Comparison of ENCODE assay signal across 20 cellular contexts in the genomic region with DNA sequence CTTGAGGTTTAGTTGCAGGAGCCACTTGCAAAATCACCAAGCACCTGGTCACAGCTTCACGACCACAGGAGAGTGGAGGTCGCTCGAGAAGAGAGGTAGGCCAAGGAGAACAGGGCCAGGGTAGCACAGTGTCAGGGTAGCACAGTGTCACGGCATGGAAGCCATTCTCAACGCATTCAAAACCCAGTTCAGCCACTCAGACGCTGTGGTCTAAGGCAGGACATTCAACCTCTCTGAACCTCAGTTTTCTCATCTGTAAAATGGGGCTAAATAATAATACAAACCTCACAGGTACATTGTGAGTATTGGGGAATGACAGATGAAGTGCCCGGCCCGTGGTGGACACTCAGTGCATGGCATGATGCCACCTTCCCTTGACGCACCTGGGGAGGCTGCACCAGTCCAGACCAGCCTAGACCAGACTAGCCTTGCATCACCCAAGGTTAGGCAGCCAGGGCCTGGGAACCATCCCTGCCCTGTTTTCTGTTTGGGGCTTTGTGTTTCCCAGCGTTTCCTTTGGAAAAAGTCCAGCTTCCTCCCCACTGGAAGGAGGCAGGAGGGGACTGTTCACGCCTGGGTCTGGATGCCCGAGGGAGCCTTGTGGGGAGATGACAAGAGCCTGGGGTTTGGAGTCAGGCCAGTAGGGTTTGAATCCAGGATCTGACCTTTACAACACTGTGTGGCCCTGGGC. TPM values are rescaled to one million over a fixed set of nuclear protein-coding genes. Genes with fewer than 3 reads are reported as not detected.
"Had no signal": no experiment of that assay in that cellular context is flagged by ENCODE, and none has a peak within 500 bp of the region (broad histone marks: within the 10 kb centered on the region; RNA-seq: fewer than 3 reads in every experiment).

No MANE protein-coding gene starts in this region.

- DNase-seq: activated CD4-positive, CD25-positive, alpha-beta regulatory T cell treated with anti-CD3 and anti-CD28 coated beads, Interleukin-2, amount 50 U/mL, for 72 hours; activated naive CD4-positive, alpha-beta T cell treated with anti-CD3 and anti-CD28 coated beads, Interleukin-2, amount 10 ng/mL, durations not matched to agents 7 days and 5 days; activated T-cell treated with anti-CD3 and anti-CD28 coated beads for 4 hours; endodermal cell; erythroblast; left lung; mesenchymal stem cell; natural killer cell; retina; small intestine; stimulated activated CD4-positive, alpha-beta T cell treated with anti-CD3 and anti-CD28 coated beads, Interleukin-4, amount 100 ng/mL, for 24 hours; stimulated activated naive CD4-positive, alpha-beta T cell treated with Interleukin-2 at 50 U/mL for 16 hours; T-helper 1 cell; T1000; trophoblast cell had no signal

- H3K4me3 ChIP-seq: ascending aorta, dorsolateral prefrontal cortex, hepatocyte, left lung had no signal

- H3K9me3 Mint-ChIP-seq: activated naive CD4-positive, alpha-beta T cell treated with anti-CD3 and anti-CD28 coated beads, Interleukin-2, amount 10 ng/mL, durations not matched to agents 7 days and 5 days; activated T-helper 2 cell treated with anti-CD3 and anti-CD28 coated beads, Interferon-gamma antibody, Interleukin-2, Interleukin-4, amounts not matched to agents 10 μg/mL and 5 μg/mL and 100 μg/mL, durations not matched to agents 14 hours and 24 hours and 36 hours; natural killer cell had no signal

- H2AFZ ChIP-seq: hepatocyte had no signal

- H3K79me2 ChIP-seq: hepatocyte had no signal

- H3K27ac Mint-ChIP-seq: activated naive CD4-positive, alpha-beta T cell treated with anti-CD3 and anti-CD28 coated beads, Interleukin-2, amount 10 ng/mL, durations not matched to agents 7 days and 5 days; activated T-helper 2 cell treated with anti-CD3 and anti-CD28 coated beads, Interferon-gamma antibody, Interleukin-2, Interleukin-4, amounts not matched to agents 10 μg/mL and 5 μg/mL and 100 μg/mL, durations not matched to agents 14 hours and 24 hours and 36 hours; endodermal cell; natural killer cell had no signal

- ATAC-seq: left lung, natural killer cell had no signal

- H3K36me3 ChIP-seq: ascending aorta, left lung, neutrophil had no signal

- H3K27ac ChIP-seq: ascending aorta, dorsolateral prefrontal cortex, hepatocyte, left lung, neutrophil had no signal

- H3K4me3 Mint-ChIP-seq: activated naive CD4-positive, alpha-beta T cell treated with anti-CD3 and anti-CD28 coated beads, Interleukin-2, amount 10 ng/mL, durations not matched to agents 7 days and 5 days; endodermal cell; natural killer cell had no signal

- H3K4me1 Mint-ChIP-seq: endodermal cell, natural killer cell had no signal

- H3K9me3 ChIP-seq: ascending aorta, left lung, neutrophil had no signal

- H3K36me3 Mint-ChIP-seq: activated naive CD4-positive, alpha-beta T cell treated with anti-CD3 and anti-CD28 coated beads, Interleukin-2, amount 10 ng/mL, durations not matched to agents 7 days and 5 days; natural killer cell had no signal

- H3K4me2 ChIP-seq: hepatocyte had no signal

RNA-seq across cellular contexts. Expression of a gene that starts 7.8 kb away (rescaled TPM):
- total RNA-seq: activated T-helper 2 cell treated with anti-CD3 and anti-CD28 coated beads, Interferon-gamma antibody, Interleukin-2, Interleukin-4, amounts not matched to agents 10 μg/mL and 5 μg/mL and 100 μg/mL, durations not matched to agents 14 hours and 24 hours and 36 hours; hepatocyte; natural killer cell had no signal
